Comparison of ENCODE assay signal across 26 cellular contexts in the genomic region with DNA sequence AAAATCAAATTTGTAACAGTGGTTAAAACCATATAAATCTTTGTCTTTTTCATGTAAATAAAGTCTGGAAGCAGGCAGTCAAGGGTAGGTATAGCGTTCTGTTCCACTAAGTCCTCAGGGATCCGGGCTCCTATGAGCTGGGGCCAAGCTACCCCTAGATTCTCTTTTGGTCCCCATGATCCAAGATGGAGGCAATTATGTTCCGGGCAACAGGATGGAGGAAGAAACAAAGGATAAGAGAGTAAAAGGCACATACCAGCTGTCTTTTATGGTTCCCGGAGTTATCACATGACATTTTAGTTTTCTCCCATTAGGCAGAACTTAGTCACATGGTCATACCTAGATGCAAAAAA.
"Had no signal": no experiment of that assay in that cellular context is flagged by ENCODE, and none has a peak within 500 bp of the region (broad histone marks: within the 10 kb centered on the region; RNA-seq: fewer than 3 reads in every experiment).

No MANE protein-coding gene starts in this region.

- H3K4me1 ChIP-seq: colonic mucosa, esophagus muscularis mucosa, gastrocnemius medialis, gastroesophageal sphincter, heart left ventricle, heart right ventricle had no signal

- FAIRE-seq: colon, endometrium, endothelial cell of umbilical vein, frontal cortex had no signal

- H3K9me3 ChIP-seq: colonic mucosa, esophagus muscularis mucosa, esophagus squamous epithelium, gastrocnemius medialis, heart left ventricle, heart right ventricle had no signal

- H3K36me3 ChIP-seq: colonic mucosa, esophagus muscularis mucosa, esophagus squamous epithelium, gastrocnemius medialis, gastroesophageal sphincter, heart left ventricle, heart right ventricle had no signal

- H3K27ac ChIP-seq: colonic mucosa, coronary artery, dorsolateral prefrontal cortex, esophagus muscularis mucosa, foreskin keratinocyte, gastrocnemius medialis, gastroesophageal sphincter, heart left ventricle, heart right ventricle had no signal

- DNase-seq: colonic mucosa; cortex of kidney; dermis blood vessel endothelial cell; dorsolateral prefrontal cortex; effector CD4-positive, alpha-beta T cell; effector CD8-positive, alpha-beta T cell; effector memory CD4-positive, alpha-beta T cell; effector memory CD8-positive, alpha-beta T cell; endodermal cell; erythroblast; esophagus squamous epithelium; foreskin fibroblast; foreskin keratinocyte; foreskin melanocyte; gastrocnemius medialis; glutamatergic neuron; head of caudate nucleus; heart left ventricle; heart right ventricle had no signal

- H3K4me3 ChIP-seq: colonic mucosa, coronary artery, dorsolateral prefrontal cortex, esophagus muscularis mucosa, esophagus squamous epithelium, gastrocnemius medialis, gastroesophageal sphincter, heart left ventricle, heart right ventricle had no signal

- H3K27me3 ChIP-seq: colonic mucosa, foreskin keratinocyte, gastrocnemius medialis had no signal

- ATAC-seq: effector memory CD8-positive, alpha-beta T cell; foreskin keratinocyte; gastrocnemius medialis; gastroesophageal sphincter; heart left ventricle; heart right ventricle had no signal
